Comparison of ENCODE assay signal across 13 cellular contexts in the genomic region with DNA sequence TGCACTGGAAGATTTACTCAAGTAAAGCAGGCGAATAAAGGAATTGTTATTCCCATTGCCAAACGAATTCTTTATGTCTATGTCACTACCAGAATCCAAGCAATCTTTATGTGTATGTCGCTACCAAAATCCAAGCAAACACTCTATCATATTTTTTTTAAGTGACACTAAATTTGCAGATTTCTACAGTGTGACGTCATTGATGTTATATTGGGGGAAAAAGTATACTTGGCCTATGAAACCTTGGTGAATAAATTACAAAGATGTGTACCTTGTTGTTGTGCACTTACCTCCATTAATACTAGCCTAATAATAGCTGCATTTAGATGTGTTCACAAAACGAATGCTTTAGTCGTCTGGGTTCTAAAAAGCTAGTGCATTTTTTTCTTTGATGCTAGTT. TPM values are rescaled to one million over a fixed set of nuclear protein-coding genes. Genes with fewer than 3 reads are reported as not detected.
DNase-seq lines count a peak whose midpoint lies in the region; ATAC-seq and TF ChIP-seq lines count a peak whose summit lies in the region.
"Had no signal": no experiment of that assay in that cellular context is flagged by ENCODE, and none has a peak within 500 bp of the region (broad histone marks: within the 10 kb centered on the region; RNA-seq: fewer than 3 reads in every experiment).

No MANE protein-coding gene starts in this region.

- DNase-seq in MCF 10A (ENCODE audit: unreplicated experiment) (no peak), breast epithelium (ENCODE audit: low spot score in 2 of 2) (no peak), foreskin keratinocyte (no peak), testis (no peak), foreskin melanocyte (no peak), NCI-H2081 (lab: John Stamatoyannopoulos, UW) (no peak)
- DNase-seq: DMS 273 treated with DMSO at 0.1 percent for 48 hours, heart right ventricle, NCI-H82, spleen, tibial artery had no signal

- CTCF ChIA-PET in MCF 10A (lab: Yijun Ruan, JAX) = no interaction called here

- POLR2A ChIA-PET in MCF 10A (lab: Yijun Ruan, JAX) = interaction anchor here (1.0 kb wide), 1 partner anchor 56 kb away, joined by 5 read pairs; no protein-coding TSS in a partner anchor

- TF ChIP-seq CTCF in MCF 10A (IDR thresholded peaks at IDR 0.05; ENCODE audit: unreplicated experiment) = no peak
- no peak for TF ChIP-seq CTCF in breast epithelium (IDR thresholded peaks at IDR 0.05)
- no peak for TF ChIP-seq CTCF in VCaP (conservative IDR thresholded peaks at IDR 0.05)
- TF ChIP-seq CTCF in foreskin keratinocyte (conservative IDR thresholded peaks at IDR 0.05) = no peak
- no peak for TF ChIP-seq CTCF in testis (IDR thresholded peaks at IDR 0.05)

- H3K4me1 Mint-ChIP-seq in MCF 10A (ENCODE audit: insufficient read depth, unreplicated experiment) = peaks cover 42% of the 10 kb centered on the region

- intact Hi-C loops in MCF 10A (cut with micrococcal nuclease) = loop anchor here (2.0 kb wide), 1 partner anchor 137 kb away; no protein-coding TSS in a partner anchor
- intact Hi-C loops in breast epithelium (cut with DNase I; ENCODE audit: low total_unique reads) = no loop called here
- intact Hi-C loops in testis (cut with DNase I; ENCODE audit: low total_unique reads) = no loop called here

- H3K27ac Mint-ChIP-seq in MCF 10A (ENCODE audit: low read depth, unreplicated experiment) = peak overlapping the region; percentile 57

- H3K36me3 Mint-ChIP-seq in MCF 10A (ENCODE audit: insufficient read depth, unreplicated experiment) = peaks cover 14% of the 10 kb centered on the region

- BruUV-seq in MCF 10A (replicated peaks; lab: Mats Ljungman, UMichigan) = no TSS peak

- peak overlapping the region; percentile 96 for H3K4me3 Mint-ChIP-seq in MCF 10A (ENCODE audit: unreplicated experiment)

- no peak for ATAC-seq in foreskin keratinocyte

- no peaks in the 10 kb centered on the region for H3K27me3 Mint-ChIP-seq in MCF 10A (ENCODE audit: insufficient read depth, unreplicated experiment)

- H3K4me1 ChIP-seq in breast epithelium (peaks cover 0 to 6% of the 10 kb centered on the region in 2 donors), foreskin keratinocyte (no peaks in the 10 kb centered on the region), thymus (ENCODE audit: control insufficient read depth, insufficient read depth, low read length) (peaks cover 10% of the 10 kb centered on the region), testis (no peaks in the 10 kb centered on the region)

- WGBS in thymus = 65% methylated on average over 6 of the region's 6 CpGs
- 33 to 39% methylated on average over 6 of the region's 6 CpGs for WGBS in testis, 2 donors

- H3K27ac ChIP-seq in breast epithelium = no peak overlapping the region
- H3K27ac ChIP-seq in VCaP = peak overlapping the region; percentile 95; the same call in 1 of the 2 replicates
- H3K27ac ChIP-seq in foreskin keratinocyte = peak overlapping the region; percentile 64
- H3K27ac ChIP-seq in thymus (ENCODE audit: low read depth) = peak overlapping the region; percentile 21
- no peak overlapping the region for H3K27ac ChIP-seq in testis

- H3K27me3 ChIP-seq in breast epithelium (no peaks in the 10 kb centered on the region), foreskin keratinocyte (no peaks in the 10 kb centered on the region), thymus (ENCODE audit: control insufficient read depth, insufficient read depth) (no peaks in the 10 kb centered on the region), testis (no peaks in the 10 kb centered on the region)
- H3K27me3 ChIP-seq: heart right ventricle, spleen, tibial artery had no signal

- H3K9me3 Mint-ChIP-seq in MCF 10A (ENCODE audit: unreplicated experiment) = no peaks in the 10 kb centered on the region

- H3K4me3 ChIP-seq in breast epithelium = no peak overlapping the region
- H3K4me3 ChIP-seq in thymus (ENCODE audit: low read length) = peak overlapping the region; percentile 81
- H3K4me3 ChIP-seq in testis = peak overlapping the region in 1 of 2 donors; percentile 64

- TF ChIP-seq POLR2A in breast epithelium (IDR thresholded peaks at IDR 0.05) (no peak), testis (IDR thresholded peaks at IDR 0.05) (no peak)

- no peaks in the 10 kb centered on the region for H3K36me3 ChIP-seq in breast epithelium
- no peaks in the 10 kb centered on the region for H3K36me3 ChIP-seq in thymus (ENCODE audit: control insufficient read depth, insufficient read depth)
- no peaks in the 10 kb centered on the region for H3K36me3 ChIP-seq in testis (ENCODE audit: low read depth, missing control alignments)
- H3K36me3 ChIP-seq: tibial artery had no signal

- H3K9me3 ChIP-seq in breast epithelium = no peaks in the 10 kb centered on the region
- H3K9me3 ChIP-seq in thymus (ENCODE audit: control insufficient read depth) = no peaks in the 10 kb centered on the region
- H3K9me3 ChIP-seq in testis = no peaks in the 10 kb centered on the region
- H3K9me3 ChIP-seq: heart right ventricle, spleen, tibial artery had no signal

RNA-seq across cellular contexts. Expression of a gene that starts 1.0 kb away (rescaled TPM):
- total RNA-seq in MCF 10A (2022) = 11.9 and 19.1 TPM in 2 replicates
- total RNA-seq in breast epithelium = 1 to 10 TPM in 2 of 3 donors, under 1 TPM in 1; 0.66 to 1.9 (median 1.5) TPM
- 31.7 and 38.8 TPM in 2 replicates for total RNA-seq in foreskin keratinocyte
- 9.9 and 14.4 TPM in 2 replicates for polyA plus RNA-seq in foreskin keratinocyte
- 5.5 TPM for polyA plus RNA-seq in thymus
- total RNA-seq in testis = 10 to 100 TPM; 27.4 to 28.0 TPM
- 34.6 TPM for polyA plus RNA-seq in testis (ENCODE audit: insufficient read depth, low read depth, low replicate concordance)

RNA-seq across cellular contexts. Expression of a gene that starts 58.1 kb away (rescaled TPM):
- 6.2 and 9.6 TPM in 2 replicates for total RNA-seq in MCF 10A (2022)
- 1 to 10 TPM in 2 of 3 donors, under 1 TPM in 1; 0.64 to 1.9 (median 1.3) TPM for total RNA-seq in breast epithelium
- total RNA-seq in foreskin keratinocyte = 8.8 and 9.0 TPM in 2 replicates
- polyA plus RNA-seq in foreskin keratinocyte = 4.7 and 5.2 TPM in 2 replicates
- 30.6 TPM for polyA plus RNA-seq in thymus
- total RNA-seq in testis = 1 to 10 TPM; 8.8 to 9.1 TPM
- 10.6 TPM for polyA plus RNA-seq in testis (ENCODE audit: insufficient read depth, low read depth, low replicate concordance)

Comparison
In these comparisons a context has a peak if more than half of its experiments do, and no peak if none do; other contexts are left out.
1. H3K27ac ChIP-seq: peak in VCaP (single experiment), foreskin keratinocyte (single experiment) and thymus (single experiment); none in breast epithelium (0 of 2) and testis (0 of 2).